23 cellular contexts compared by ENCODE assay signal in the genomic region with DNA sequence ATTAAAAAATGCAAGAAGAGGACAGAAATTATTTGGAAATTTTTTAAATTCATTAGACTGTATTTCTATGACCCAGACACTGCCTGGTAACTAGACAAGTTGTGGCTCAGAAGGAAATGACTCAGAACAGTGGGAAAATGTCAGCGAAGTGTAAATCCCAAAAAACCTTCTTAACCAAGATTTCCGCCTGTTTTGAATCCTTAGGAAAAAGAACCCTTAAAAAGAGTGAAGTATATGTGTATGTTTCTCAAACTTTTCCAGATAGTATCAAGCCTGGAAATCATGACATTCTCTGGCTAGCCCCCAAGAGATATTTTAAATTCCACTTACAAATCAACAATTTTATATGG. TPM values are rescaled to one million over a fixed set of nuclear protein-coding genes. Genes with fewer than 3 reads are reported as not detected.
DNase-seq lines count a peak whose midpoint lies in the region; FAIRE-seq and TF ChIP-seq lines count a peak whose summit lies in the region.
"Had no signal": no experiment of that assay in that cellular context is flagged by ENCODE, and none has a peak within 500 bp of the region (broad histone marks: within the 10 kb centered on the region; RNA-seq: fewer than 3 reads in every experiment).

No MANE protein-coding gene starts in this region.

- CTCF ChIA-PET in MCF 10A (lab: Yijun Ruan, JAX), result no interaction called here

- DNase-seq in MCF 10A (ENCODE audit: unreplicated experiment) (peak; percentile 5), breast epithelium (ENCODE audit: low spot score in 2 of 2) (no peak), astrocyte of the hippocampus (ENCODE audit: low read depth, low spot score) (peak; percentile 63), hepatic stellate cell (ENCODE audit: low spot score) (peak; percentile 22), urothelium cell line (ENCODE audit: low spot score) (peak; percentile 5), HCEC 1CT (no peak), SK-N-DZ (ENCODE audit: low spot score) (no peak), vagina (ENCODE audit: extremely low spot score in 2 of 2) (no peak)
- DNase-seq: activated CD4-positive, alpha-beta T cell treated with anti-CD3 and anti-CD28 coated beads, Interleukin-2, amount 50 U/mL, for 4 hours; activated naive CD4-positive, alpha-beta T cell treated with anti-CD3 and anti-CD28 coated beads, Interleukin-2, amount 10 ng/mL, durations not matched to agents 7 days and 5 days; body of pancreas; DMS 273 treated with DMSO at 0.1 percent for 48 hours; heart right ventricle; mammary epithelial cell; natural killer cell; NCI-H1930; posterior cingulate gyrus had no signal

- TF ChIP-seq POLR2A in breast epithelium (IDR thresholded peaks at IDR 0.05), result no peak
- no peak for TF ChIP-seq POLR2A in vagina (IDR thresholded peaks at IDR 0.05)

- H3K27ac Mint-ChIP-seq in MCF 10A (ENCODE audit: low read depth, unreplicated experiment), result no peak overlapping the region
- H3K27ac Mint-ChIP-seq: activated naive CD4-positive, alpha-beta T cell treated with anti-CD3 and anti-CD28 coated beads, Interleukin-2, amount 10 ng/mL, durations not matched to agents 7 days and 5 days; natural killer cell; stimulated activated effector memory CD8-positive, alpha-beta T cell treated with anti-CD3 and anti-CD28 coated beads, Interleukin-12 subunit alpha, Interleukin-12 subunit beta, amount 100 ng/mL, for 72 hours; T-helper 1 cell treated with Interleukin-12 subunit alpha and Interleukin-12 subunit beta and Interleukin-4 antibody, amounts not matched to agents 30 μg/mL and 1 μg/mL, for 36 hours had no signal

- intact Hi-C loops in MCF 10A (cut with micrococcal nuclease), result no loop called here
- intact Hi-C loops in breast epithelium (cut with DNase I; ENCODE audit: low total_unique reads), result no loop called here
- intact Hi-C loops in vagina (cut with DNase I), result no loop called here

- peaks cover 34% of the 10 kb centered on the region for H3K27me3 Mint-ChIP-seq in MCF 10A (ENCODE audit: insufficient read depth, unreplicated experiment)

- H3K4me3 Mint-ChIP-seq in MCF 10A (ENCODE audit: unreplicated experiment), result no peak overlapping the region
- H3K4me3 Mint-ChIP-seq: activated naive CD4-positive, alpha-beta T cell treated with anti-CD3 and anti-CD28 coated beads, Interleukin-2, amount 10 ng/mL, durations not matched to agents 7 days and 5 days; IgD-negative memory B cell; natural killer cell; stimulated activated effector memory CD8-positive, alpha-beta T cell treated with anti-CD3 and anti-CD28 coated beads, Interleukin-12 subunit alpha, Interleukin-12 subunit beta, amount 100 ng/mL, for 72 hours; T-helper 1 cell treated with Interleukin-12 subunit alpha and Interleukin-12 subunit beta and Interleukin-4 antibody, amounts not matched to agents 30 μg/mL and 1 μg/mL, for 36 hours had no signal

- BruUV-seq in MCF 10A (replicated peaks; lab: Mats Ljungman, UMichigan), result no TSS peak

- no peaks in the 10 kb centered on the region for H3K9me3 ChIP-seq in breast epithelium
- H3K9me3 ChIP-seq in vagina, result no peaks in the 10 kb centered on the region
- H3K9me3 ChIP-seq: body of pancreas, heart right ventricle had no signal

- no peak for FAIRE-seq in urothelium cell line (lab: Jason Lieb, UNC)

- H3K4me3 ChIP-seq in breast epithelium (no peak overlapping the region), vagina (no peak overlapping the region)
- H3K4me3 ChIP-seq: body of pancreas, heart right ventricle had no signal

- POLR2A ChIA-PET in MCF 10A (lab: Yijun Ruan, JAX), result no interaction called here

- H3K4me1 ChIP-seq in breast epithelium (no peaks in the 10 kb centered on the region), vagina (peaks cover 11% of the 10 kb centered on the region)

- H3K36me3 ChIP-seq in breast epithelium (no peaks in the 10 kb centered on the region), vagina (no peaks in the 10 kb centered on the region)
- H3K36me3 ChIP-seq: heart right ventricle had no signal

- no peaks in the 10 kb centered on the region for H3K9me3 Mint-ChIP-seq in MCF 10A (ENCODE audit: unreplicated experiment)
- H3K9me3 Mint-ChIP-seq: activated naive CD4-positive, alpha-beta T cell treated with anti-CD3 and anti-CD28 coated beads, Interleukin-2, amount 10 ng/mL, durations not matched to agents 7 days and 5 days; natural killer cell; stimulated activated effector memory CD8-positive, alpha-beta T cell treated with anti-CD3 and anti-CD28 coated beads, Interleukin-12 subunit alpha, Interleukin-12 subunit beta, amount 100 ng/mL, for 72 hours; T-helper 1 cell treated with Interleukin-12 subunit alpha and Interleukin-12 subunit beta and Interleukin-4 antibody, amounts not matched to agents 30 μg/mL and 1 μg/mL, for 36 hours had no signal

- H3K27me3 ChIP-seq in breast epithelium (no peaks in the 10 kb centered on the region), vagina (no peaks in the 10 kb centered on the region)
- H3K27me3 ChIP-seq: body of pancreas had no signal

- H3K4me1 Mint-ChIP-seq in MCF 10A (ENCODE audit: insufficient read depth, unreplicated experiment), result peaks cover 9% of the 10 kb centered on the region

- TF ChIP-seq CTCF in MCF 10A (IDR thresholded peaks at IDR 0.05; ENCODE audit: unreplicated experiment) (no peak), breast epithelium (IDR thresholded peaks at IDR 0.05) (no peak), vagina (IDR thresholded peaks at IDR 0.05) (no peak)

- no peaks in the 10 kb centered on the region for H3K36me3 Mint-ChIP-seq in MCF 10A (ENCODE audit: insufficient read depth, unreplicated experiment)
- H3K36me3 Mint-ChIP-seq: activated naive CD4-positive, alpha-beta T cell treated with anti-CD3 and anti-CD28 coated beads, Interleukin-2, amount 10 ng/mL, durations not matched to agents 7 days and 5 days; IgD-negative memory B cell; natural killer cell; stimulated activated effector memory CD8-positive, alpha-beta T cell treated with anti-CD3 and anti-CD28 coated beads, Interleukin-12 subunit alpha, Interleukin-12 subunit beta, amount 100 ng/mL, for 72 hours had no signal

- H3K27ac ChIP-seq in breast epithelium (no peak overlapping the region), vagina (no peak overlapping the region)
- H3K27ac ChIP-seq: 22Rv1, body of pancreas, C4-2B, heart right ventricle, VCaP had no signal

RNA-seq across cellular contexts. Expression of a gene that starts 42.7 kb away (rescaled TPM):
- total RNA-seq in MCF 10A (2022), result not detected in 2 replicates
- 10 to 100 TPM in 2 of 3 donors, 1 to 10 TPM in 1; 7.2 to 32.5 (median 26.2) TPM for total RNA-seq in breast epithelium
- 1.3 and 1.4 TPM in 2 replicates for polyA plus RNA-seq in SK-N-DZ (2014; cell fraction: cytosol; rRNA removed)
- 0.73 and 0.99 TPM in 2 replicates for polyA plus RNA-seq in SK-N-DZ (2014; cell fraction: nucleus; rRNA removed)
- total RNA-seq in vagina, result 14.0 TPM
- polyA plus RNA-seq: IgD-negative memory B cell had no signal

Comparison
In these comparisons a context has a peak if more than half of its experiments do, and no peak if none do; other contexts are left out.
1. DNase-seq: peak in MCF 10A (single experiment), astrocyte of the hippocampus (single experiment), hepatic stellate cell (single experiment) and urothelium cell line (single experiment); none in breast epithelium (0 of 2), HCEC 1CT (single experiment), SK-N-DZ (single experiment) and vagina (0 of 2).